26 cellular contexts compared by ENCODE assay signal in genomic region chr12:59396941-59397340, GRCh38.
"Had no signal": no experiment of that assay in that cellular context is flagged by ENCODE, and none has a peak within 500 bp of the region (broad histone marks: within the 10 kb centered on the region; RNA-seq: fewer than 3 reads in every experiment).

No MANE protein-coding gene starts in this region.

- H3K27ac ChIP-seq: adrenal gland, ascending aorta, breast epithelium, cardiac muscle cell, colonic mucosa, epithelial cell of prostate, esophagus squamous epithelium had no signal

- DNase-seq: activated CD4-positive, alpha-beta T cell treated with anti-CD3 and anti-CD28 coated beads for 4 hours; activated CD4-positive, alpha-beta T cell treated with anti-CD3 and anti-CD28 coated beads, Interleukin-2, amount 10 ng/mL, durations not matched to agents 7 days and 5 days; activated CD4-positive, alpha-beta T cell treated with anti-CD3 and anti-CD28 coated beads, Interleukin-2, amount 50 U/mL, for 4 hours; activated CD4-positive, CD25-positive, alpha-beta regulatory T cell; activated CD4-positive, CD25-positive, alpha-beta regulatory T cell treated with anti-CD3 and anti-CD28 coated beads, Interleukin-2, amount 50 U/mL, for 72 hours; activated CD8-positive, alpha-beta memory T cell treated with anti-CD3 and anti-CD28 coated beads, Interleukin-2, amount 10 ng/mL, durations not matched to agents 7 days and 5 days; activated CD8-positive, alpha-beta memory T cell treated with anti-CD3 and anti-CD28 coated beads, Interleukin-2, amount 50 U/mL, for 4 hours; activated CD8-positive, alpha-beta T cell treated with anti-CD3 and anti-CD28 coated beads, Interleukin-2, amount 10 ng/mL, durations not matched to agents 7 days and 5 days; activated effector memory CD4-positive, alpha-beta T cell treated with anti-CD3 and anti-CD28 coated beads, Interleukin-2, amount 50 U/mL, for 16 hours; activated naive CD4-positive, alpha-beta T cell treated with anti-CD3 and anti-CD28 coated beads for 36 hours; activated naive CD8-positive, alpha-beta T cell treated with anti-CD3 and anti-CD28 coated beads for 36 hours; activated naive CD8-positive, alpha-beta T cell treated with anti-CD3 and anti-CD28 coated beads, Interleukin-2, amount 50 U/mL, for 24 hours; activated T-cell treated with anti-CD3 and anti-CD28 coated beads, Interleukin-2, amount 50 U/mL, for 1 hour; activated T-cell treated with anti-CD3 and anti-CD28 coated beads, Interleukin-2, amount 50 U/mL, for 48 hours; adrenal gland; central memory CD4-positive, alpha-beta T cell; cerebellar nuclear complex; effector CD8-positive, alpha-beta T cell; esophagus squamous epithelium; head of caudate nucleus; T-helper 2 cell had no signal

- H3K27me3 ChIP-seq: adrenal gland, ascending aorta, breast epithelium, cardiac muscle cell, colonic mucosa, esophagus squamous epithelium had no signal

- H3K4me3 ChIP-seq: adrenal gland, ascending aorta, breast epithelium, cardiac muscle cell, colonic mucosa, esophagus squamous epithelium had no signal

- ATAC-seq: activated CD8-positive, alpha-beta memory T cell treated with anti-CD3 and anti-CD28 coated beads, Interleukin-2, amount 10 ng/mL, durations not matched to agents 7 days and 5 days; activated CD8-positive, alpha-beta T cell treated with anti-CD3 and anti-CD28 coated beads, Interleukin-2, amount 10 ng/mL, durations not matched to agents 7 days and 5 days; activated naive CD8-positive, alpha-beta T cell treated with anti-CD3 and anti-CD28 coated beads, Interleukin-2, amount 50 U/mL, for 24 hours had no signal

- H3K4me1 ChIP-seq: adrenal gland, ascending aorta, breast epithelium, colonic mucosa, esophagus squamous epithelium had no signal

- H3K36me3 ChIP-seq: adrenal gland, ascending aorta, breast epithelium, cardiac muscle cell, colonic mucosa, esophagus squamous epithelium had no signal

- H3K9me3 ChIP-seq: adrenal gland, ascending aorta, colonic mucosa, esophagus squamous epithelium had no signal
